24 cellular contexts compared by ENCODE assay signal in genomic region chr12:100044266-100044665, GRCh38. TPM values are rescaled to one million over a fixed set of nuclear protein-coding genes. Genes with fewer than 3 reads are reported as not detected.
"Had no signal": no experiment of that assay in that cellular context is flagged by ENCODE, and none has a peak within 500 bp of the region (broad histone marks: within the 10 kb centered on the region; RNA-seq: fewer than 3 reads in every experiment).

No MANE protein-coding gene starts in this region.

- H3K4me1 Mint-ChIP-seq: activated B cell treated with CpG ODN at 0.5 μM for 24 hours; activated CD8-positive, alpha-beta memory T cell treated with anti-CD3 and anti-CD28 coated beads, Interleukin-2, amount 10 ng/mL, durations not matched to agents 7 days and 5 days; activated naive CD8-positive, alpha-beta T cell treated with anti-CD3 and anti-CD28 coated beads, Interleukin-2, amount 50 U/mL, for 24 hours; brain had no signal

- H3K27me3 Mint-ChIP-seq: activated B cell treated with CpG ODN at 0.5 μM for 24 hours; activated CD4-positive, alpha-beta T cell treated with anti-CD3 and anti-CD28 coated beads, Interleukin-2, amount 10 ng/mL, durations not matched to agents 24 days and 14 days; activated CD8-positive, alpha-beta memory T cell treated with anti-CD3 and anti-CD28 coated beads, Interleukin-2, amount 10 ng/mL, durations not matched to agents 7 days and 5 days; activated naive CD8-positive, alpha-beta T cell treated with anti-CD3 and anti-CD28 coated beads, Interleukin-2, amount 50 U/mL, for 24 hours; activated T-cell treated with anti-CD3 and anti-CD28 coated beads, Interleukin-2, amount 50 U/mL, for 24 hours had no signal

- H3K4me3 Mint-ChIP-seq: activated B cell treated with CpG ODN at 0.5 μM for 24 hours; activated CD4-positive, alpha-beta T cell treated with anti-CD3 and anti-CD28 coated beads, Interleukin-2, amount 10 ng/mL, durations not matched to agents 24 days and 14 days; activated CD8-positive, alpha-beta memory T cell treated with anti-CD3 and anti-CD28 coated beads, Interleukin-2, amount 10 ng/mL, durations not matched to agents 7 days and 5 days; activated naive CD8-positive, alpha-beta T cell treated with anti-CD3 and anti-CD28 coated beads, Interleukin-2, amount 50 U/mL, for 24 hours; activated T-cell treated with anti-CD3 and anti-CD28 coated beads, Interleukin-2, amount 50 U/mL, for 24 hours; activated T-helper 1 cell treated with anti-CD3 and anti-CD28 coated beads, Interleukin-12 subunit alpha, Interleukin-12 subunit beta, Interleukin-2, Interleukin-4 antibody, amounts not matched to agents 30 ng/mL and 10 ng/mL and 1 ng/mL, durations not matched to agents 14 hours and 24 hours and 36 hours; brain had no signal

- DNase-seq: activated B cell treated with CpG ODN at 0.5 μM for 24 hours; activated CD4-positive, alpha-beta T cell treated with anti-CD3 and anti-CD28 coated beads for 1 hour; activated CD4-positive, alpha-beta T cell treated with anti-CD3 and anti-CD28 coated beads, Interleukin-2, amount 10 ng/mL, durations not matched to agents 24 days and 14 days; activated CD4-positive, alpha-beta T cell treated with anti-CD3 and anti-CD28 coated beads, Interleukin-2, amount 50 U/mL, for 48 hours; activated CD8-positive, alpha-beta memory T cell treated with anti-CD3 and anti-CD28 coated beads, Interleukin-2, amount 10 ng/mL, durations not matched to agents 7 days and 5 days; activated effector memory CD4-positive, alpha-beta T cell treated with anti-CD3 and anti-CD28 coated beads, Interleukin-2, amount 50 U/mL, for 16 hours; activated naive CD4-positive, alpha-beta T cell treated with Interleukin-2 at 50 U/mL for 16 hours; activated naive CD8-positive, alpha-beta T cell treated with anti-CD3 and anti-CD28 coated beads, Interleukin-2, amount 50 U/mL, for 24 hours; activated T-cell treated with anti-CD3 and anti-CD28 coated beads, Interleukin-2, amount 50 U/mL, for 24 hours; amygdala; Karpas-422; NCI-H1092; NCI-H1417; NCI-H1694; NCI-H2029 treated with DMSO at 0.1 percent for 48 hours; NCI-H510A treated with DMSO at 0.1 percent for 48 hours; NCI-H69; NK-92 treated with Interleukin-12 subunit alpha and Interleukin-12 subunit beta, amount 100 ng/mL, for 24 hours; SIG-M5; T-helper 1 cell had no signal

- H3K9me3 Mint-ChIP-seq: activated B cell treated with CpG ODN at 0.5 μM for 24 hours; activated T-helper 1 cell treated with anti-CD3 and anti-CD28 coated beads, Interleukin-12 subunit alpha, Interleukin-12 subunit beta, Interleukin-2, Interleukin-4 antibody, amounts not matched to agents 30 ng/mL and 10 ng/mL and 1 ng/mL, durations not matched to agents 14 hours and 24 hours and 36 hours had no signal

- ATAC-seq: activated CD8-positive, alpha-beta memory T cell treated with anti-CD3 and anti-CD28 coated beads, Interleukin-2, amount 10 ng/mL, durations not matched to agents 7 days and 5 days; activated naive CD4-positive, alpha-beta T cell treated with anti-CD3 and anti-CD28 coated beads, Interleukin-2, amount 50 U/mL, for 72 hours; activated naive CD8-positive, alpha-beta T cell treated with anti-CD3 and anti-CD28 coated beads, Interleukin-2, amount 50 U/mL, for 24 hours; PC-3 had no signal

- H3K27ac Mint-ChIP-seq: activated B cell treated with CpG ODN at 0.5 μM for 24 hours; activated CD4-positive, alpha-beta T cell treated with anti-CD3 and anti-CD28 coated beads, Interleukin-2, amount 10 ng/mL, durations not matched to agents 24 days and 14 days; activated CD8-positive, alpha-beta memory T cell treated with anti-CD3 and anti-CD28 coated beads, Interleukin-2, amount 10 ng/mL, durations not matched to agents 7 days and 5 days; activated naive CD4-positive, alpha-beta T cell treated with anti-CD3 and anti-CD28 coated beads, Interleukin-2, amount 50 U/mL, for 72 hours; activated naive CD8-positive, alpha-beta T cell treated with anti-CD3 and anti-CD28 coated beads, Interleukin-2, amount 50 U/mL, for 24 hours; activated T-cell treated with anti-CD3 and anti-CD28 coated beads, Interleukin-2, amount 50 U/mL, for 24 hours; activated T-helper 1 cell treated with anti-CD3 and anti-CD28 coated beads, Interleukin-12 subunit alpha, Interleukin-12 subunit beta, Interleukin-2, Interleukin-4 antibody, amounts not matched to agents 30 ng/mL and 10 ng/mL and 1 ng/mL, durations not matched to agents 14 hours and 24 hours and 36 hours; brain had no signal

RNA-seq across cellular contexts. Expression of gene ANKS1B, which starts 59.5 kb away (rescaled TPM):
- total RNA-seq: activated B cell treated with CpG ODN at 0.5 μM for 24 hours had no signal
